Comparison of ENCODE assay signal across 11 cellular contexts in genomic region chr6:30740540-30740870, GRCh38. TPM values are rescaled to one million over a fixed set of nuclear protein-coding genes. Genes with fewer than 3 reads are reported as not detected.
DNase-seq lines count a peak whose midpoint lies in the region; ATAC-seq, FAIRE-seq and TF ChIP-seq lines count a peak whose summit lies in the region.
"Had no signal": no experiment of that assay in that cellular context is flagged by ENCODE, and none has a peak within 500 bp of the region (broad histone marks: within the 10 kb centered on the region; RNA-seq: fewer than 3 reads in every experiment).

No MANE protein-coding gene starts in this region.

- H3K79me2 ChIP-seq in HepG2 (ENCODE audit: insufficient read depth, low read length): peaks cover 24% of the 10 kb centered on the region

- TF ChIP-seq EP300 in HepG2 (IDR thresholded peaks at IDR 0.05; ENCODE audit: low read depth in 2 of 2, low read length in 2 of 2) (no peak), HepG2 (CRISPR knock-in tag; IDR thresholded peaks at IDR 0.05; ENCODE audit: borderline replicate concordance) (no peak), tibial nerve (IDR thresholded peaks at IDR 0.05) (no peak)

- ATAC-seq in HepG2 (no peak), right lobe of liver (no peak), GM18861 (IDR thresholded peaks at IDR 0.05; ENCODE audit: unreplicated experiment) (no peak)
- ATAC-seq: K562 had no signal

- DNase-seq in HepG2 (ENCODE audit: low spot score) (no peak), right lobe of liver (no peak), immature natural killer cell (no peak), NCI-H1417 (lab: John Stamatoyannopoulos, UW) (no peak), HTR-8/SVneo (ENCODE audit: insufficient read length, low spot score) (no peak), tibial nerve (ENCODE audit: low spot score in 2 of 2) (no peak)
- DNase-seq in activated T-helper 1 cell treated with anti-CD3 and anti-CD28 coated beads, Interleukin-12 subunit alpha, Interleukin-12 subunit beta, Interleukin-2, Interleukin-4 antibody, amounts not matched to agents 30 ng/mL and 10 ng/mL and 1 ng/mL, durations not matched to agents 14 hours and 24 hours and 36 hours (ENCODE audit: low spot score): no peak
- DNase-seq: cortex of kidney, T1000 had no signal

- peaks cover 72% of the 10 kb centered on the region for H3K4me1 Mint-ChIP-seq in activated T-helper 1 cell treated with anti-CD3 and anti-CD28 coated beads, Interleukin-12 subunit alpha, Interleukin-12 subunit beta, Interleukin-2, Interleukin-4 antibody, amounts not matched to agents 30 ng/mL and 10 ng/mL and 1 ng/mL, durations not matched to agents 14 hours and 24 hours and 36 hours (ENCODE audit: low read depth)
- H3K4me1 Mint-ChIP-seq in immature natural killer cell: peaks cover 78 to 89% of the 10 kb centered on the region in 2 donors

- peak overlapping the region; percentile 25 for H3K4me2 ChIP-seq in HepG2 (ENCODE audit: low read depth, low read length)

- H3K27me3 ChIP-seq in HepG2 (ENCODE audit: control insufficient read depth in 1 of 2, insufficient read depth in 2 of 2, low read length in 2 of 2) (no peaks in the 10 kb centered on the region; a peak in 1 of 5 replicates), right lobe of liver (no peaks in the 10 kb centered on the region), tibial nerve (no peaks in the 10 kb centered on the region)

- no peak for TF ChIP-seq RAD21 in HepG2 (CRISPR knock-in tag; IDR thresholded peaks at IDR 0.05)

- peak overlapping the region; percentile 37; the same call in 1 of the 2 replicates for H3K9ac ChIP-seq in HepG2 (ENCODE audit: insufficient read depth, low read depth, low read length)

- H3K27ac ChIP-seq in HepG2 (ENCODE audit: extremely low read length, insufficient read depth, low read length) (peak overlapping the region; percentile 36), right lobe of liver (no peak overlapping the region), tibial nerve (peak overlapping the region in 2 of 4 donors; percentile 29 to 97)

- peaks cover 15% of the 10 kb centered on the region for H4K20me1 ChIP-seq in HepG2 (ENCODE audit: insufficient read depth, low read length)

- H2AFZ ChIP-seq in HepG2 (ENCODE audit: low read length): no peak overlapping the region

- TF ChIP-seq POLR2A in HepG2 (IDR thresholded peaks at IDR 0.05; ENCODE audit: insufficient read depth in 1 of 2, low read depth in 2 of 2, low read length in 2 of 2) (no peak), right lobe of liver (IDR thresholded peaks at IDR 0.05) (no peak), tibial nerve (IDR thresholded peaks at IDR 0.05) (no peak)

- H3K4me1 ChIP-seq in HepG2 (ENCODE audit: insufficient read depth, low read length): peaks cover 64% of the 10 kb centered on the region
- H3K4me1 ChIP-seq in right lobe of liver: peaks cover 0 to 16% (median 8%) of the 10 kb centered on the region in 4 donors
- H3K4me1 ChIP-seq in tibial nerve: peaks cover 0 to 72% (median 24%) of the 10 kb centered on the region in 4 donors

- peak overlapping the region; percentile 89 for H3K27ac Mint-ChIP-seq in activated T-helper 1 cell treated with anti-CD3 and anti-CD28 coated beads, Interleukin-12 subunit alpha, Interleukin-12 subunit beta, Interleukin-2, Interleukin-4 antibody, amounts not matched to agents 30 ng/mL and 10 ng/mL and 1 ng/mL, durations not matched to agents 14 hours and 24 hours and 36 hours
- H3K27ac Mint-ChIP-seq in immature natural killer cell: peak overlapping the region in 3 of 6 donors; percentile 23 to 60 (median 51)

- WGBS in HepG2 (ENCODE audit: low lambda C conversion rate): 89% methylated on average over 2 of the region's 2 CpGs
- 67% methylated on average over 2 of the region's 2 CpGs for WGBS in right lobe of liver (ENCODE audit: insufficient coverage, low coverage, low lambda C conversion rate, missing lambda C conversion rate)
- 96 to 98% methylated on average over 2 of the region's 2 CpGs for WGBS in tibial nerve, 2 donors

- in situ Hi-C loops in HepG2 (cut with HindIII; ENCODE audit: extremely low pct_ligation_motif_present, low pct_unique_long_range_greater_than_20kb): loop anchor here (5.0 kb wide), 2 partner anchors 87 to 137 kb away; no protein-coding TSS in a partner anchor

- no peak for TF ChIP-seq CTCF in HepG2 (CRISPR knock-in tag; IDR thresholded peaks at IDR 0.05)
- TF ChIP-seq CTCF in right lobe of liver (IDR thresholded peaks at IDR 0.05): no peak
- TF ChIP-seq CTCF in tibial nerve (IDR thresholded peaks at IDR 0.05): no peak

- intact Hi-C loops in HepG2 (cut with micrococcal nuclease; ENCODE audit: unreplicated experiment): no loop called here
- intact Hi-C loops in right lobe of liver (cut with DNase I): no loop called here
- intact Hi-C loops in activated T-helper 1 cell treated with anti-CD3 and anti-CD28 coated beads, Interleukin-12 subunit alpha, Interleukin-12 subunit beta, Interleukin-2, Interleukin-4 antibody, amounts not matched to agents 30 ng/mL and 10 ng/mL and 1 ng/mL, durations not matched to agents 14 hours and 24 hours and 36 hours (cut with micrococcal nuclease): no loop called here

- FAIRE-seq in HepG2 (lab: Jason Lieb, UNC) (no peak), HTR-8/SVneo (lab: Jason Lieb, UNC) (no peak)
- FAIRE-seq: K562 had no signal

- H3K4me3 ChIP-seq in HepG2 (replicated peaks in 1 of 3; ENCODE audit: insufficient read depth in 1 of 3, low read depth in 2 of 3, low read length in 3 of 3) (no peak overlapping the region), right lobe of liver (no peak overlapping the region), tibial nerve (no peak overlapping the region)
- H3K4me3 ChIP-seq: K562 had no signal

- POLR2A ChIA-PET in HepG2 (lab: Yijun Ruan, JAX): interaction anchor here (0.7 to 16.9 kb wide), 17 partner anchors 8 to 125 kb away, joined by 3 to 414 read pairs (median 8); no protein-coding TSS in a partner anchor

- H3K9me3 Mint-ChIP-seq in activated T-helper 1 cell treated with anti-CD3 and anti-CD28 coated beads, Interleukin-12 subunit alpha, Interleukin-12 subunit beta, Interleukin-2, Interleukin-4 antibody, amounts not matched to agents 30 ng/mL and 10 ng/mL and 1 ng/mL, durations not matched to agents 14 hours and 24 hours and 36 hours: no peaks in the 10 kb centered on the region
- peaks cover 0 to 2% (median 0%) of the 10 kb centered on the region in 6 donors for H3K9me3 Mint-ChIP-seq in immature natural killer cell

- CTCF ChIA-PET in HepG2 (lab: Yijun Ruan, JAX; ENCODE audit: low intra/inter-chr PET ratio, low total read pairs): no interaction called here

- BruUV-seq in HepG2 (replicated peaks; lab: Mats Ljungman, UMichigan): no TSS peak

- no peaks in the 10 kb centered on the region for H3K9me3 ChIP-seq in HepG2 (ENCODE audit: low read length)
- H3K9me3 ChIP-seq in right lobe of liver: no peaks in the 10 kb centered on the region
- no peaks in the 10 kb centered on the region for H3K9me3 ChIP-seq in tibial nerve

- peak overlapping the region; percentile 97 for H3K4me3 Mint-ChIP-seq in activated T-helper 1 cell treated with anti-CD3 and anti-CD28 coated beads, Interleukin-12 subunit alpha, Interleukin-12 subunit beta, Interleukin-2, Interleukin-4 antibody, amounts not matched to agents 30 ng/mL and 10 ng/mL and 1 ng/mL, durations not matched to agents 14 hours and 24 hours and 36 hours
- peak overlapping the region in 4 of 5 donors; percentile 24 to 64 (median 53) for H3K4me3 Mint-ChIP-seq in immature natural killer cell

- peaks cover 70% of the 10 kb centered on the region for H3K36me3 Mint-ChIP-seq in activated T-helper 1 cell treated with anti-CD3 and anti-CD28 coated beads, Interleukin-12 subunit alpha, Interleukin-12 subunit beta, Interleukin-2, Interleukin-4 antibody, amounts not matched to agents 30 ng/mL and 10 ng/mL and 1 ng/mL, durations not matched to agents 14 hours and 24 hours and 36 hours (ENCODE audit: low read depth)
- H3K36me3 Mint-ChIP-seq in immature natural killer cell: peaks cover 21 to 48% (median 25%) of the 10 kb centered on the region in 3 donors

- H3K36me3 ChIP-seq in HepG2 (replicated peaks in 1 of 2; ENCODE audit: control insufficient read depth in 1 of 2, insufficient read depth in 2 of 2, low read length in 2 of 2) (peaks cover 9 to 35% of the 10 kb centered on the region in 2 experiments), right lobe of liver (peaks cover 0 to 43% (median 25%) of the 10 kb centered on the region in 4 donors), tibial nerve (peaks cover 2 to 55% (median 12%) of the 10 kb centered on the region in 3 donors)

- H3K27me3 Mint-ChIP-seq in activated T-helper 1 cell treated with anti-CD3 and anti-CD28 coated beads, Interleukin-12 subunit alpha, Interleukin-12 subunit beta, Interleukin-2, Interleukin-4 antibody, amounts not matched to agents 30 ng/mL and 10 ng/mL and 1 ng/mL, durations not matched to agents 14 hours and 24 hours and 36 hours (ENCODE audit: insufficient read depth): peaks cover 4% of the 10 kb centered on the region
- H3K27me3 Mint-ChIP-seq in immature natural killer cell (ENCODE audit: low read depth in 3 of 3): peaks cover 3 to 30% (median 4%) of the 10 kb centered on the region in 3 donors

RNA-seq across cellular contexts. Expression of gene FLOT1, which starts 2.0 kb away (rescaled TPM):
- total RNA-seq in HepG2 (2016; rRNA removed; fragmentation: Illumina TruSeq; extraction: Trizol) (77.8 and 82.3 TPM in 2 replicates), right lobe of liver (10 to 100 TPM; 37.1 to 92.2 (median 73.5) TPM), tibial nerve (100 to 1,000 TPM in 1 of 4 donors, 10 to 100 TPM in 3; 83.1 to 157 (median 94.6) TPM)
- total RNA-seq in HepG2 (2016; cell fraction: cytosol; rRNA removed; fragmentation: Illumina TruSeq; extraction: Trizol; ENCODE audit: low read depth): 113 and 115 TPM in 2 replicates
- total RNA-seq in HepG2 (2016; cell fraction: insoluble cytoplasmic fraction; rRNA removed; fragmentation: Illumina TruSeq; extraction: Trizol): 72.3 and 79.6 TPM in 2 replicates
- 145 and 152 TPM in 2 replicates for total RNA-seq in HepG2 (2016; cell fraction: membrane; rRNA removed; fragmentation: Illumina TruSeq; extraction: Trizol)
- total RNA-seq in HepG2 (2016; cell fraction: nucleus; rRNA removed; fragmentation: Illumina TruSeq; extraction: Trizol): 43.2 and 49.0 TPM in 2 replicates
- polyA plus RNA-seq in HepG2 (2011; rRNA removed) (130 and 150 TPM in 2 replicates), immature natural killer cell (100 to 1,000 TPM; 148 to 214 (median 174) TPM)
- 126 and 128 TPM in 2 replicates for polyA plus RNA-seq in HepG2 (2011; cell fraction: cytosol; rRNA removed)
- 139 and 173 TPM in 2 replicates for polyA plus RNA-seq in HepG2 (2011; cell fraction: nucleus; rRNA removed)
- polyA plus RNA-seq in HepG2 (2012): 119 and 142 TPM in 2 replicates
- polyA plus RNA-seq in HepG2 (2016; cell fraction: cytosol; fragmentation: Illumina TruSeq; extraction: Trizol; ENCODE audit: low read depth): 217 and 220 TPM in 2 replicates
- polyA plus RNA-seq in HepG2 (2016; cell fraction: insoluble cytoplasmic fraction; fragmentation: Illumina TruSeq; extraction: Trizol; ENCODE audit: low read depth): 116 and 125 TPM in 2 replicates
- polyA plus RNA-seq in HepG2 (2016; cell fraction: membrane; fragmentation: Illumina TruSeq; extraction: Trizol; ENCODE audit: low read depth): 219 and 220 TPM in 2 replicates
- 146 and 154 TPM in 2 replicates for polyA plus RNA-seq in HepG2 (2016; cell fraction: nucleus; fragmentation: Illumina TruSeq; extraction: Trizol; ENCODE audit: insufficient read depth, low read depth)
- 102 and 133 TPM in 2 replicates for polyA minus RNA-seq in HepG2 (2011; rRNA and poly(A)+ RNA removed; ENCODE audit: low replicate concordance)
- 49.8 and 51.9 TPM in 2 replicates for polyA minus RNA-seq in HepG2 (2011; cell fraction: cytosol; rRNA and poly(A)+ RNA removed)
- 34.5 and 57.3 TPM in 2 replicates for polyA minus RNA-seq in HepG2 (2011; cell fraction: nucleus; rRNA and poly(A)+ RNA removed)
- 252 and 262 TPM in 2 replicates for total RNA-seq in activated T-helper 1 cell treated with anti-CD3 and anti-CD28 coated beads, Interleukin-12 subunit alpha, Interleukin-12 subunit beta, Interleukin-2, Interleukin-4 antibody, amounts not matched to agents 30 ng/mL and 10 ng/mL and 1 ng/mL, durations not matched to agents 14 hours and 24 hours and 36 hours

RNA-seq across cellular contexts. Expression of gene IER3, which starts 3.8 kb away (rescaled TPM):
- total RNA-seq in HepG2 (2016; rRNA removed; fragmentation: Illumina TruSeq; extraction: Trizol): 28.7 and 51.1 TPM in 2 replicates
- 83.5 and 89.8 TPM in 2 replicates for total RNA-seq in HepG2 (2016; cell fraction: cytosol; rRNA removed; fragmentation: Illumina TruSeq; extraction: Trizol; ENCODE audit: low read depth)
- total RNA-seq in HepG2 (2016; cell fraction: insoluble cytoplasmic fraction; rRNA removed; fragmentation: Illumina TruSeq; extraction: Trizol): 25.7 and 52.1 TPM in 2 replicates
- total RNA-seq in HepG2 (2016; cell fraction: membrane; rRNA removed; fragmentation: Illumina TruSeq; extraction: Trizol): 91.3 and 101 TPM in 2 replicates
- total RNA-seq in HepG2 (2016; cell fraction: nucleus; rRNA removed; fragmentation: Illumina TruSeq; extraction: Trizol): 33.1 and 34.2 TPM in 2 replicates
- 131 and 151 TPM in 2 replicates for polyA plus RNA-seq in HepG2 (2011; rRNA removed)
- 117 TPM in 2 replicates for polyA plus RNA-seq in HepG2 (2011; cell fraction: cytosol; rRNA removed)
- 111 and 130 TPM in 2 replicates for polyA plus RNA-seq in HepG2 (2011; cell fraction: nucleus; rRNA removed)
- 130 and 313 TPM in 2 replicates for polyA plus RNA-seq in HepG2 (2012)
- polyA plus RNA-seq in HepG2 (2016; cell fraction: cytosol; fragmentation: Illumina TruSeq; extraction: Trizol; ENCODE audit: low read depth): 21.8 and 24.4 TPM in 2 replicates
- 28.6 and 30.4 TPM in 2 replicates for polyA plus RNA-seq in HepG2 (2016; cell fraction: insoluble cytoplasmic fraction; fragmentation: Illumina TruSeq; extraction: Trizol; ENCODE audit: low read depth)
- polyA plus RNA-seq in HepG2 (2016; cell fraction: membrane; fragmentation: Illumina TruSeq; extraction: Trizol; ENCODE audit: low read depth): 23.7 and 25.1 TPM in 2 replicates
- polyA plus RNA-seq in HepG2 (2016; cell fraction: nucleus; fragmentation: Illumina TruSeq; extraction: Trizol; ENCODE audit: insufficient read depth, low read depth): 72.1 and 79.6 TPM in 2 replicates
- polyA minus RNA-seq in HepG2 (2011; rRNA and poly(A)+ RNA removed; ENCODE audit: low replicate concordance): 19.0 and 307 TPM in 2 replicates
- polyA minus RNA-seq in HepG2 (2011; cell fraction: cytosol; rRNA and poly(A)+ RNA removed): 213 and 378 TPM in 2 replicates
- polyA minus RNA-seq in HepG2 (2011; cell fraction: nucleus; rRNA and poly(A)+ RNA removed): 95.2 and 99.7 TPM in 2 replicates
- total RNA-seq in right lobe of liver: 10 to 100 TPM in 3 of 6 experiments, 1 to 10 TPM in 3; 2.8 to 72.3 (median 24.5) TPM
- total RNA-seq in activated T-helper 1 cell treated with anti-CD3 and anti-CD28 coated beads, Interleukin-12 subunit alpha, Interleukin-12 subunit beta, Interleukin-2, Interleukin-4 antibody, amounts not matched to agents 30 ng/mL and 10 ng/mL and 1 ng/mL, durations not matched to agents 14 hours and 24 hours and 36 hours: 578 and 603 TPM in 2 replicates
- polyA plus RNA-seq in immature natural killer cell: 1 to 10 TPM; 1.0 to 2.7 (median 1.6) TPM
- 10 to 100 TPM in 1 of 4 donors, 1 to 10 TPM in 3; 4.5 to 15.3 (median 8.0) TPM for total RNA-seq in tibial nerve

RNA-seq across cellular contexts. Expression of gene TUBB, which starts 20.4 kb away (rescaled TPM):
- 911 and 1,275 TPM in 2 replicates for total RNA-seq in HepG2 (2016; rRNA removed; fragmentation: Illumina TruSeq; extraction: Trizol)
- total RNA-seq in HepG2 (2016; cell fraction: cytosol; rRNA removed; fragmentation: Illumina TruSeq; extraction: Trizol; ENCODE audit: low read depth): 241 and 250 TPM in 2 replicates
- total RNA-seq in HepG2 (2016; cell fraction: insoluble cytoplasmic fraction; rRNA removed; fragmentation: Illumina TruSeq; extraction: Trizol): 892 and 1,275 TPM in 2 replicates
- total RNA-seq in HepG2 (2016; cell fraction: membrane; rRNA removed; fragmentation: Illumina TruSeq; extraction: Trizol): 542 and 545 TPM in 2 replicates
- 386 and 402 TPM in 2 replicates for total RNA-seq in HepG2 (2016; cell fraction: nucleus; rRNA removed; fragmentation: Illumina TruSeq; extraction: Trizol)
- polyA plus RNA-seq in HepG2 (2011; rRNA removed): 980 and 1,163 TPM in 2 replicates
- polyA plus RNA-seq in HepG2 (2011; cell fraction: cytosol; rRNA removed): 853 and 1,099 TPM in 2 replicates
- 241 and 246 TPM in 2 replicates for polyA plus RNA-seq in HepG2 (2011; cell fraction: nucleus; rRNA removed)
- polyA plus RNA-seq in HepG2 (2012): 478 and 597 TPM in 2 replicates
- 300 and 321 TPM in 2 replicates for polyA plus RNA-seq in HepG2 (2016; cell fraction: cytosol; fragmentation: Illumina TruSeq; extraction: Trizol; ENCODE audit: low read depth)
- polyA plus RNA-seq in HepG2 (2016; cell fraction: insoluble cytoplasmic fraction; fragmentation: Illumina TruSeq; extraction: Trizol; ENCODE audit: low read depth): 2,019 and 2,085 TPM in 2 replicates
- polyA plus RNA-seq in HepG2 (2016; cell fraction: membrane; fragmentation: Illumina TruSeq; extraction: Trizol; ENCODE audit: low read depth): 586 and 657 TPM in 2 replicates
- 686 and 716 TPM in 2 replicates for polyA plus RNA-seq in HepG2 (2016; cell fraction: nucleus; fragmentation: Illumina TruSeq; extraction: Trizol; ENCODE audit: insufficient read depth, low read depth)
- 1,833 and 2,373 TPM in 2 replicates for polyA minus RNA-seq in HepG2 (2011; rRNA and poly(A)+ RNA removed; ENCODE audit: low replicate concordance)
- 412 and 479 TPM in 2 replicates for polyA minus RNA-seq in HepG2 (2011; cell fraction: cytosol; rRNA and poly(A)+ RNA removed)
- 105 and 134 TPM in 2 replicates for polyA minus RNA-seq in HepG2 (2011; cell fraction: nucleus; rRNA and poly(A)+ RNA removed)
- 100 to 1,000 TPM; 150 to 268 (median 241) TPM for total RNA-seq in right lobe of liver
- total RNA-seq in activated T-helper 1 cell treated with anti-CD3 and anti-CD28 coated beads, Interleukin-12 subunit alpha, Interleukin-12 subunit beta, Interleukin-2, Interleukin-4 antibody, amounts not matched to agents 30 ng/mL and 10 ng/mL and 1 ng/mL, durations not matched to agents 14 hours and 24 hours and 36 hours: 1,001 and 1,002 TPM in 2 replicates
- 100 to 1,000 TPM in 1 of 3 donors, 10 to 100 TPM in 2; 80.8 to 215 (median 84.0) TPM for polyA plus RNA-seq in immature natural killer cell
- 100 to 1,000 TPM; 152 to 218 (median 207) TPM for total RNA-seq in tibial nerve

RNA-seq across cellular contexts. Expression of gene MDC1, which starts 23.4 kb away (rescaled TPM):
- 8.4 and 20.5 TPM in 2 replicates for total RNA-seq in HepG2 (2016; rRNA removed; fragmentation: Illumina TruSeq; extraction: Trizol)
- 2.6 TPM in 2 replicates for total RNA-seq in HepG2 (2016; cell fraction: cytosol; rRNA removed; fragmentation: Illumina TruSeq; extraction: Trizol; ENCODE audit: low read depth)
- 9.0 and 18.7 TPM in 2 replicates for total RNA-seq in HepG2 (2016; cell fraction: insoluble cytoplasmic fraction; rRNA removed; fragmentation: Illumina TruSeq; extraction: Trizol)
- 7.6 TPM in 2 replicates for total RNA-seq in HepG2 (2016; cell fraction: membrane; rRNA removed; fragmentation: Illumina TruSeq; extraction: Trizol)
- 18.3 and 20.9 TPM in 2 replicates for total RNA-seq in HepG2 (2016; cell fraction: nucleus; rRNA removed; fragmentation: Illumina TruSeq; extraction: Trizol)
- 11.7 and 14.0 TPM in 2 replicates for polyA plus RNA-seq in HepG2 (2011; rRNA removed)
- polyA plus RNA-seq in HepG2 (2011; cell fraction: cytosol; rRNA removed): 4.5 and 6.7 TPM in 2 replicates
- 39.8 and 42.9 TPM in 2 replicates for polyA plus RNA-seq in HepG2 (2011; cell fraction: nucleus; rRNA removed)
- polyA plus RNA-seq in HepG2 (2012): 14.2 and 21.0 TPM in 2 replicates
- 1.2 and 1.3 TPM in 2 replicates for polyA plus RNA-seq in HepG2 (2016; cell fraction: cytosol; fragmentation: Illumina TruSeq; extraction: Trizol; ENCODE audit: low read depth)
- polyA plus RNA-seq in HepG2 (2016; cell fraction: insoluble cytoplasmic fraction; fragmentation: Illumina TruSeq; extraction: Trizol; ENCODE audit: low read depth): 13.9 and 27.7 TPM in 2 replicates
- 2.2 and 3.4 TPM in 2 replicates for polyA plus RNA-seq in HepG2 (2016; cell fraction: membrane; fragmentation: Illumina TruSeq; extraction: Trizol; ENCODE audit: low read depth)
- 66.8 and 94.4 TPM in 2 replicates for polyA plus RNA-seq in HepG2 (2016; cell fraction: nucleus; fragmentation: Illumina TruSeq; extraction: Trizol; ENCODE audit: insufficient read depth, low read depth)
- polyA minus RNA-seq in HepG2 (2011; rRNA and poly(A)+ RNA removed; ENCODE audit: low replicate concordance): 16.6 and 29.4 TPM in 2 replicates
- 8.0 and 10.3 TPM in 2 replicates for polyA minus RNA-seq in HepG2 (2011; cell fraction: cytosol; rRNA and poly(A)+ RNA removed)
- 7.6 and 9.1 TPM in 2 replicates for polyA minus RNA-seq in HepG2 (2011; cell fraction: nucleus; rRNA and poly(A)+ RNA removed)
- total RNA-seq in right lobe of liver: 10 to 100 TPM in 4 of 6 experiments, 1 to 10 TPM in 2; 8.8 to 15.5 (median 12.1) TPM
- 93.7 and 95.7 TPM in 2 replicates for total RNA-seq in activated T-helper 1 cell treated with anti-CD3 and anti-CD28 coated beads, Interleukin-12 subunit alpha, Interleukin-12 subunit beta, Interleukin-2, Interleukin-4 antibody, amounts not matched to agents 30 ng/mL and 10 ng/mL and 1 ng/mL, durations not matched to agents 14 hours and 24 hours and 36 hours
- 10 to 100 TPM in 1 of 3 donors, 1 to 10 TPM in 1, not detected in 1; 3.0 to 16.5 TPM for polyA plus RNA-seq in immature natural killer cell
- 10 to 100 TPM; 21.3 to 36.0 (median 26.2) TPM for total RNA-seq in tibial nerve

RNA-seq across cellular contexts. Expression of gene NRM, which starts 49.7 kb away (rescaled TPM):
- 7.4 and 16.0 TPM in 2 replicates for total RNA-seq in HepG2 (2016; rRNA removed; fragmentation: Illumina TruSeq; extraction: Trizol)
- 6.4 and 6.8 TPM in 2 replicates for total RNA-seq in HepG2 (2016; cell fraction: cytosol; rRNA removed; fragmentation: Illumina TruSeq; extraction: Trizol; ENCODE audit: low read depth)
- 7.0 and 15.7 TPM in 2 replicates for total RNA-seq in HepG2 (2016; cell fraction: insoluble cytoplasmic fraction; rRNA removed; fragmentation: Illumina TruSeq; extraction: Trizol)
- total RNA-seq in HepG2 (2016; cell fraction: membrane; rRNA removed; fragmentation: Illumina TruSeq; extraction: Trizol): 11.0 and 11.6 TPM in 2 replicates
- 13.6 and 15.9 TPM in 2 replicates for total RNA-seq in HepG2 (2016; cell fraction: nucleus; rRNA removed; fragmentation: Illumina TruSeq; extraction: Trizol)
- polyA plus RNA-seq in HepG2 (2011; rRNA removed): 12.5 TPM in 2 replicates
- polyA plus RNA-seq in HepG2 (2011; cell fraction: cytosol; rRNA removed): 10.6 and 14.5 TPM in 2 replicates
- polyA plus RNA-seq in HepG2 (2011; cell fraction: nucleus; rRNA removed): 11.7 and 12.5 TPM in 2 replicates
- 11.9 and 19.8 TPM in 2 replicates for polyA plus RNA-seq in HepG2 (2012)
- polyA plus RNA-seq in HepG2 (2016; cell fraction: cytosol; fragmentation: Illumina TruSeq; extraction: Trizol; ENCODE audit: low read depth): 16.1 and 17.3 TPM in 2 replicates
- polyA plus RNA-seq in HepG2 (2016; cell fraction: insoluble cytoplasmic fraction; fragmentation: Illumina TruSeq; extraction: Trizol; ENCODE audit: low read depth): 19.1 and 23.6 TPM in 2 replicates
- polyA plus RNA-seq in HepG2 (2016; cell fraction: membrane; fragmentation: Illumina TruSeq; extraction: Trizol; ENCODE audit: low read depth): 27.9 and 29.1 TPM in 2 replicates
- polyA plus RNA-seq in HepG2 (2016; cell fraction: nucleus; fragmentation: Illumina TruSeq; extraction: Trizol; ENCODE audit: insufficient read depth, low read depth): 46.7 and 53.9 TPM in 2 replicates
- 28.0 and 30.7 TPM in 2 replicates for polyA minus RNA-seq in HepG2 (2011; rRNA and poly(A)+ RNA removed; ENCODE audit: low replicate concordance)
- polyA minus RNA-seq in HepG2 (2011; cell fraction: cytosol; rRNA and poly(A)+ RNA removed): 9.8 and 11.5 TPM in 2 replicates
- polyA minus RNA-seq in HepG2 (2011; cell fraction: nucleus; rRNA and poly(A)+ RNA removed): 3.3 and 4.5 TPM in 2 replicates
- 1 to 10 TPM; 1.2 to 2.7 (median 1.9) TPM for total RNA-seq in right lobe of liver
- total RNA-seq in activated T-helper 1 cell treated with anti-CD3 and anti-CD28 coated beads, Interleukin-12 subunit alpha, Interleukin-12 subunit beta, Interleukin-2, Interleukin-4 antibody, amounts not matched to agents 30 ng/mL and 10 ng/mL and 1 ng/mL, durations not matched to agents 14 hours and 24 hours and 36 hours: 15.5 and 15.9 TPM in 2 replicates
- polyA plus RNA-seq in immature natural killer cell: 10 to 100 TPM in 1 of 3 donors, 1 to 10 TPM in 2; 6.7 to 20.1 (median 8.4) TPM
- total RNA-seq in tibial nerve: 10 to 100 TPM in 1 of 4 donors, 1 to 10 TPM in 3; 6.0 to 13.3 (median 6.9) TPM
